Comparison of ENCODE assay signal across 16 cellular contexts in the genomic region with DNA sequence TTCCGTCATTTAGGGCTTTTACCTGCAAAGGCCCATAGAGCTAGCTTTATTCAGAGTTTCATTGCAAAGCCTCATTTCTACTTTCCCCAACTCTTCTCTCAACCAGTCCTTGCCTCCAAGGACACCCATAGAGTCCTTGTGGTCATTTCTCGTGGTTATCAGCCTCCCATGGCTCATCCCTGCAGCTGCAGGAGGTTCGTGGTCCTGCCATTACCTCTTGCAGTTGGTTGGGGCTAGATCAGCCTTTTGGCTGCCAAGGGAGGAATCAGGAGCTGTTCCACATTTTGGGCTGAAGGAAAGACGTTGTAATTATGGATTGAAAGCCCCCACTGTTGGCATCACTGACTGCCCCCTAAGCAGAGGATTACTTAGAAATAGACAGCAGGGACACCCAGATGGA.
A peak's percentile ranks its signal among the peaks of the same experiment; 100 is the strongest.
DNase-seq lines count a peak whose midpoint lies in the region; ATAC-seq and TF ChIP-seq lines count a peak whose summit lies in the region.
"Had no signal": no experiment of that assay in that cellular context is flagged by ENCODE, and none has a peak within 500 bp of the region (broad histone marks: within the 10 kb centered on the region; RNA-seq: fewer than 3 reads in every experiment).

No MANE protein-coding gene starts in this region.

- no peak for DNase-seq in activated naive CD4-positive, alpha-beta T cell treated with anti-CD3 and anti-CD28 coated beads, Interleukin-2, amount 10 ng/mL, durations not matched to agents 7 days and 5 days
- DNase-seq in activated naive CD4-positive, alpha-beta T cell treated with anti-CD3 and anti-CD28 coated beads for 36 hours, result no peak
- peak; percentile 55 for DNase-seq in DND-41
- DNase-seq in RPMI8226, result peak; percentile 52
- no peak for DNase-seq in naive thymus-derived CD8-positive, alpha-beta T cell
- no peak for DNase-seq in NCI-H526 (lab: John Stamatoyannopoulos, UW)
- no peak for DNase-seq in NCI-H1694 (lab: John Stamatoyannopoulos, UW)
- no peak for DNase-seq in breast epithelium (ENCODE audit: low spot score in 2 of 2)
- DNase-seq: C1 segment of cervical spinal cord, DMS53, Karpas-422, NCI-H1417, NCI-H1930, NCI-H2171 treated with DMSO at 0.1 percent for 48 hours, NCI-H446 treated with DMSO at 0.1 percent for 48 hours, NCI-H748 treated with DMSO at 0.1 percent for 48 hours had no signal

- H3K9me3 Mint-ChIP-seq in activated naive CD4-positive, alpha-beta T cell treated with anti-CD3 and anti-CD28 coated beads, Interleukin-2, amount 10 ng/mL, durations not matched to agents 7 days and 5 days, result peaks cover 9% of the 10 kb centered on the region
- H3K9me3 Mint-ChIP-seq in activated naive CD4-positive, alpha-beta T cell treated with anti-CD3 and anti-CD28 coated beads for 36 hours, result peaks cover 5% of the 10 kb centered on the region
- peaks cover 0 to 17% (median 3%) of the 10 kb centered on the region in 9 donors for H3K9me3 Mint-ChIP-seq in naive thymus-derived CD8-positive, alpha-beta T cell

- H3K36me3 ChIP-seq in DND-41 (ENCODE audit: insufficient read depth, low read length) (no peaks in the 10 kb centered on the region), breast epithelium (no peaks in the 10 kb centered on the region)

- H3K9me3 ChIP-seq in DND-41 (ENCODE audit: insufficient read depth, low read length, severe bottlenecking), result no peaks in the 10 kb centered on the region
- H3K9me3 ChIP-seq in breast epithelium, result no peaks in the 10 kb centered on the region

- TF ChIP-seq CTCF in DND-41 (IDR thresholded peaks at IDR 0.05; ENCODE audit: borderline replicate concordance, extremely low read depth, low read length, poor library complexity, severe bottlenecking) (no peak), breast epithelium (IDR thresholded peaks at IDR 0.05) (no peak)

- H3K27ac ChIP-seq in DND-41 (ENCODE audit: low read length) (peak overlapping the region; percentile 98), breast epithelium (no peak overlapping the region)

- H3K4me3 ChIP-seq in DND-41 (ENCODE audit: low read depth in 1 of 2, low read length in 2 of 2), result peak overlapping the region in 1 of 2 experiments; percentile 44; a peak in 2 of 4 replicates
- H3K4me3 ChIP-seq in breast epithelium, result no peak overlapping the region

- H3K27me3 Mint-ChIP-seq in activated naive CD4-positive, alpha-beta T cell treated with anti-CD3 and anti-CD28 coated beads, Interleukin-2, amount 10 ng/mL, durations not matched to agents 7 days and 5 days, result no peaks in the 10 kb centered on the region
- H3K27me3 Mint-ChIP-seq in activated naive CD4-positive, alpha-beta T cell treated with anti-CD3 and anti-CD28 coated beads for 36 hours (ENCODE audit: low read depth), result no peaks in the 10 kb centered on the region
- no peaks in the 10 kb centered on the region for H3K27me3 Mint-ChIP-seq in naive thymus-derived CD8-positive, alpha-beta T cell

- H3K36me3 Mint-ChIP-seq in activated naive CD4-positive, alpha-beta T cell treated with anti-CD3 and anti-CD28 coated beads, Interleukin-2, amount 10 ng/mL, durations not matched to agents 7 days and 5 days, result peaks cover 11% of the 10 kb centered on the region
- H3K36me3 Mint-ChIP-seq in activated naive CD4-positive, alpha-beta T cell treated with anti-CD3 and anti-CD28 coated beads for 36 hours (ENCODE audit: low read depth), result peaks cover 2% of the 10 kb centered on the region
- H3K36me3 Mint-ChIP-seq in naive thymus-derived CD8-positive, alpha-beta T cell, result peaks cover 0 to 17% (median 0%) of the 10 kb centered on the region in 3 donors

- CTCF ChIA-PET in activated naive CD4-positive, alpha-beta T cell treated with anti-CD3 and anti-CD28 coated beads, Interleukin-2, amount 10 ng/mL, durations not matched to agents 7 days and 5 days (lab: Charles Lee), result interaction anchor here (1.5 to 1.8 kb wide), 3 partner anchors 62 to 230 kb away, joined by 4 to 8 read pairs (median 5); a partner anchor contains a TSS
- CTCF ChIA-PET in activated naive CD4-positive, alpha-beta T cell treated with anti-CD3 and anti-CD28 coated beads for 36 hours (lab: Charles Lee), result no interaction called here

- H3K4me1 ChIP-seq in DND-41 (ENCODE audit: insufficient read depth, low read length) (peaks cover 42% of the 10 kb centered on the region), breast epithelium (no peaks in the 10 kb centered on the region)

- no peak overlapping the region for H3K4me3 Mint-ChIP-seq in activated naive CD4-positive, alpha-beta T cell treated with anti-CD3 and anti-CD28 coated beads, Interleukin-2, amount 10 ng/mL, durations not matched to agents 7 days and 5 days
- no peak overlapping the region for H3K4me3 Mint-ChIP-seq in activated naive CD4-positive, alpha-beta T cell treated with anti-CD3 and anti-CD28 coated beads for 36 hours
- H3K4me3 Mint-ChIP-seq in naive thymus-derived CD8-positive, alpha-beta T cell, result peak overlapping the region in 9 of 10 donors; percentile 12 to 91 (median 82)

- no peak for ATAC-seq in DND-41 (ENCODE audit: insufficient read depth, low read depth)
- no peak for ATAC-seq in naive thymus-derived CD8-positive, alpha-beta T cell

- POLR2A ChIA-PET in naive thymus-derived CD8-positive, alpha-beta T cell (lab: Charles Lee), result interaction anchor here (0.6 to 5.2 kb wide), 9 partner anchors 8 to 511 kb away, joined by 3 to 61 read pairs (median 8); a partner anchor contains a TSS

- no peaks in the 10 kb centered on the region for H3K27me3 ChIP-seq in DND-41 (ENCODE audit: insufficient read depth, low read length, poor library complexity)
- H3K27me3 ChIP-seq in breast epithelium, result no peaks in the 10 kb centered on the region

- peaks cover 37% of the 10 kb centered on the region for H3K4me1 Mint-ChIP-seq in activated naive CD4-positive, alpha-beta T cell treated with anti-CD3 and anti-CD28 coated beads, Interleukin-2, amount 10 ng/mL, durations not matched to agents 7 days and 5 days
- peaks cover 35% of the 10 kb centered on the region for H3K4me1 Mint-ChIP-seq in activated naive CD4-positive, alpha-beta T cell treated with anti-CD3 and anti-CD28 coated beads for 36 hours (ENCODE audit: low read depth)
- H3K4me1 Mint-ChIP-seq in naive thymus-derived CD8-positive, alpha-beta T cell, result peaks cover 38 to 75% (median 54%) of the 10 kb centered on the region in 4 donors

- TF ChIP-seq POLR2A in breast epithelium (IDR thresholded peaks at IDR 0.05), result no peak

- peak overlapping the region; percentile 98 for H3K27ac Mint-ChIP-seq in activated naive CD4-positive, alpha-beta T cell treated with anti-CD3 and anti-CD28 coated beads, Interleukin-2, amount 10 ng/mL, durations not matched to agents 7 days and 5 days
- no peak overlapping the region for H3K27ac Mint-ChIP-seq in activated naive CD4-positive, alpha-beta T cell treated with anti-CD3 and anti-CD28 coated beads for 36 hours
- peak overlapping the region; percentile 93 to 100 (median 97) for H3K27ac Mint-ChIP-seq in naive thymus-derived CD8-positive, alpha-beta T cell

- intact Hi-C loops in activated naive CD4-positive, alpha-beta T cell treated with anti-CD3 and anti-CD28 coated beads for 36 hours (cut with micrococcal nuclease), result loop anchor here (1.0 to 5.0 kb wide), 6 partner anchors 12 to 807 kb away; a partner anchor contains a TSS
- intact Hi-C loops in breast epithelium (cut with DNase I; ENCODE audit: low total_unique reads), result no loop called here

- peak overlapping the region; percentile 54 for H2AFZ ChIP-seq in DND-41 (ENCODE audit: low read depth, low read length)

- H3K9ac ChIP-seq in DND-41 (ENCODE audit: low read depth, low read length), result peak overlapping the region; percentile 57

- H4K20me1 ChIP-seq in DND-41 (ENCODE audit: insufficient read depth, low read length), result no peaks in the 10 kb centered on the region

- H3K79me2 ChIP-seq in DND-41 (ENCODE audit: insufficient read depth, low read length), result no peaks in the 10 kb centered on the region

- peak overlapping the region; percentile 72 for H3K4me2 ChIP-seq in DND-41 (ENCODE audit: insufficient read depth, low read length)

Comparison
In these comparisons a context has a peak if more than half of its experiments do, and no peak if none do; other contexts are left out.
1. DNase-seq: peak in DND-41 (single experiment) and RPMI8226 (single experiment); none in activated naive CD4-positive, alpha-beta T cell treated with anti-CD3 and anti-CD28 coated beads, Interleukin-2, amount 10 ng/mL, durations not matched to agents 7 days and 5 days (single experiment), activated naive CD4-positive, alpha-beta T cell treated with anti-CD3 and anti-CD28 coated beads for 36 hours (single experiment), naive thymus-derived CD8-positive, alpha-beta T cell (0 of 10), NCI-H526 (0 of 2), NCI-H1694 (single experiment) and breast epithelium (0 of 2).
2. H3K4me3 Mint-ChIP-seq: peak in naive thymus-derived CD8-positive, alpha-beta T cell (9 of 10); none in activated naive CD4-positive, alpha-beta T cell treated with anti-CD3 and anti-CD28 coated beads, Interleukin-2, amount 10 ng/mL, durations not matched to agents 7 days and 5 days (single experiment) and activated naive CD4-positive, alpha-beta T cell treated with anti-CD3 and anti-CD28 coated beads for 36 hours (single experiment).